Comparison of ENCODE assay signal across 9 cellular contexts in the genomic region with DNA sequence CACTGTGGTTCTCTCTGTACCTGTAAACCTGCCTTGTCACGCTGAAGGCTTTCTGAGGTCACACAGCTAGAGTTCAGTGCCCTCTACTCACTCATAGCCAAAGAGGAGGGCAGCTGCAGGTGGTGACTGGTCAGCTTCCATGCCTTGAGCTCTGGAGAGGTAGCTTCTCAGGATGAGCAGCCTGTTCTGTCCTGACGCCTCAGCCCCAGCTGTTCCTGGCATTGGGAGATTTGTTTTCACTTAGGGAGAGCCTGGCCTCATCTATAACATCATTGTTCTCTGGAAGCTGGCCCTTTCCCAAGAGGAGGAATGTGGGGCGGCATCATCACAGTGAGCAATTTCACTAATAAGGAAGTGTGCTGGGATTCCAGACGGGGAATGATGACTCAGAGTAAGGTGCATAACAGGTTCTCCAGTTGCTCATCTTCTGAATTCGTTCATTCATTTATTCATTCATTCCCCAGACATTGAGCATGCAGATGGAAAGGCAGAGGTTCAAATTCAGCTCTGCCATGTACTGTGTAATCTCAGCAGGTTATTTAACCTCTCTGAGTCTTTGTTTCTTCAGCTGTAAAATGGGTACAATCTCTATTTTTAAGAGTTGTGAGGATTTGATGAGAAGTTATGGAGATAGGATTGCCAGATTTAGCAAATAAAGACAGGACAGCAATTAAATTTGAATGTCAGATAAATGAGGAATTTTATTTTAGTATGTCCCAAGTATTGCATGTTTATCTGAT.
A peak's percentile ranks its signal among the peaks of the same experiment; 100 is the strongest.
DNase-seq lines count a peak whose midpoint lies in the region; ATAC-seq, FAIRE-seq and TF ChIP-seq lines count a peak whose summit lies in the region.
"Had no signal": no experiment of that assay in that cellular context is flagged by ENCODE, and none has a peak within 500 bp of the region (broad histone marks: within the 10 kb centered on the region; RNA-seq: fewer than 3 reads in every experiment).

No MANE protein-coding gene starts in this region.

- H3K9me3 ChIP-seq in SJCRH30 (replicated peaks) = no peaks in the 10 kb centered on the region; the same call in 1 of the 2 replicates

- H3K4me3 Mint-ChIP-seq in HFFc6 = no peak overlapping the region
- no peak overlapping the region for H3K4me3 Mint-ChIP-seq in stimulated activated naive CD8-positive, alpha-beta T cell treated with anti-CD3 and anti-CD28 coated beads, Interleukin-15, amount 100 ng/mL, for 72 hours
- H3K4me3 Mint-ChIP-seq in activated T-helper 1 cell treated with anti-CD3 and anti-CD28 coated beads, Interleukin-12 subunit alpha, Interleukin-12 subunit beta, Interleukin-2, Interleukin-4 antibody, amounts not matched to agents 30 ng/mL and 10 ng/mL and 1 ng/mL, durations not matched to agents 14 hours and 24 hours and 36 hours = no peak overlapping the region
- no peak overlapping the region for H3K4me3 Mint-ChIP-seq in activated CD8-positive, alpha-beta memory T cell treated with anti-CD3 and anti-CD28 coated beads, Interleukin-2, amount 10 ng/mL, durations not matched to agents 7 days and 5 days
- H3K4me3 Mint-ChIP-seq: activated CD4-positive, alpha-beta memory T cell treated with anti-CD3 and anti-CD28 coated beads, Interleukin-2, amount 10 ng/mL, durations not matched to agents 7 days and 5 days had no signal

- H3K4me1 ChIP-seq in SJCRH30 = peaks cover 11% of the 10 kb centered on the region
- peaks cover 34% of the 10 kb centered on the region for H3K4me1 ChIP-seq in foreskin keratinocyte

- H3K36me3 Mint-ChIP-seq in HFFc6 (ENCODE audit: low read depth) = no peaks in the 10 kb centered on the region
- H3K36me3 Mint-ChIP-seq in activated T-helper 1 cell treated with anti-CD3 and anti-CD28 coated beads, Interleukin-12 subunit alpha, Interleukin-12 subunit beta, Interleukin-2, Interleukin-4 antibody, amounts not matched to agents 30 ng/mL and 10 ng/mL and 1 ng/mL, durations not matched to agents 14 hours and 24 hours and 36 hours (ENCODE audit: low read depth) = peaks cover 17% of the 10 kb centered on the region
- peaks cover 6% of the 10 kb centered on the region for H3K36me3 Mint-ChIP-seq in activated CD8-positive, alpha-beta memory T cell treated with anti-CD3 and anti-CD28 coated beads, Interleukin-2, amount 10 ng/mL, durations not matched to agents 7 days and 5 days

- CTCF ChIA-PET in activated CD8-positive, alpha-beta memory T cell treated with anti-CD3 and anti-CD28 coated beads, Interleukin-2, amount 10 ng/mL, durations not matched to agents 7 days and 5 days (lab: Charles Lee) = interaction anchor here (1.1 kb wide), 1 partner anchor 12 kb away, joined by 3 read pairs; no protein-coding TSS in a partner anchor

- intact Hi-C loops in activated T-helper 1 cell treated with anti-CD3 and anti-CD28 coated beads, Interleukin-12 subunit alpha, Interleukin-12 subunit beta, Interleukin-2, Interleukin-4 antibody, amounts not matched to agents 30 ng/mL and 10 ng/mL and 1 ng/mL, durations not matched to agents 14 hours and 24 hours and 36 hours (cut with micrococcal nuclease) = no loop called here

- H3K9me3 Mint-ChIP-seq in HFFc6 = peaks cover 25% of the 10 kb centered on the region
- H3K9me3 Mint-ChIP-seq in stimulated activated naive CD8-positive, alpha-beta T cell treated with anti-CD3 and anti-CD28 coated beads, Interleukin-15, amount 100 ng/mL, for 72 hours = peaks cover 8 to 24% of the 10 kb centered on the region in 2 donors
- H3K9me3 Mint-ChIP-seq in activated T-helper 1 cell treated with anti-CD3 and anti-CD28 coated beads, Interleukin-12 subunit alpha, Interleukin-12 subunit beta, Interleukin-2, Interleukin-4 antibody, amounts not matched to agents 30 ng/mL and 10 ng/mL and 1 ng/mL, durations not matched to agents 14 hours and 24 hours and 36 hours = peaks cover 10% of the 10 kb centered on the region
- peaks cover 8% of the 10 kb centered on the region for H3K9me3 Mint-ChIP-seq in activated CD8-positive, alpha-beta memory T cell treated with anti-CD3 and anti-CD28 coated beads, Interleukin-2, amount 10 ng/mL, durations not matched to agents 7 days and 5 days (ENCODE audit: low read depth)

- no peaks in the 10 kb centered on the region for H3K4me1 Mint-ChIP-seq in HFFc6 (ENCODE audit: low read depth)
- H3K4me1 Mint-ChIP-seq in stimulated activated naive CD8-positive, alpha-beta T cell treated with anti-CD3 and anti-CD28 coated beads, Interleukin-15, amount 100 ng/mL, for 72 hours = peaks cover 84% of the 10 kb centered on the region
- H3K4me1 Mint-ChIP-seq in activated T-helper 1 cell treated with anti-CD3 and anti-CD28 coated beads, Interleukin-12 subunit alpha, Interleukin-12 subunit beta, Interleukin-2, Interleukin-4 antibody, amounts not matched to agents 30 ng/mL and 10 ng/mL and 1 ng/mL, durations not matched to agents 14 hours and 24 hours and 36 hours (ENCODE audit: low read depth) = peaks cover 53% of the 10 kb centered on the region
- peaks cover 21% of the 10 kb centered on the region for H3K4me1 Mint-ChIP-seq in activated CD8-positive, alpha-beta memory T cell treated with anti-CD3 and anti-CD28 coated beads, Interleukin-2, amount 10 ng/mL, durations not matched to agents 7 days and 5 days

- H3K27me3 Mint-ChIP-seq in HFFc6 (ENCODE audit: insufficient read depth) = peaks cover 3% of the 10 kb centered on the region
- no peaks in the 10 kb centered on the region for H3K27me3 Mint-ChIP-seq in stimulated activated naive CD8-positive, alpha-beta T cell treated with anti-CD3 and anti-CD28 coated beads, Interleukin-15, amount 100 ng/mL, for 72 hours
- no peaks in the 10 kb centered on the region for H3K27me3 Mint-ChIP-seq in activated T-helper 1 cell treated with anti-CD3 and anti-CD28 coated beads, Interleukin-12 subunit alpha, Interleukin-12 subunit beta, Interleukin-2, Interleukin-4 antibody, amounts not matched to agents 30 ng/mL and 10 ng/mL and 1 ng/mL, durations not matched to agents 14 hours and 24 hours and 36 hours (ENCODE audit: insufficient read depth)
- H3K27me3 Mint-ChIP-seq in activated CD8-positive, alpha-beta memory T cell treated with anti-CD3 and anti-CD28 coated beads, Interleukin-2, amount 10 ng/mL, durations not matched to agents 7 days and 5 days = peaks cover 5% of the 10 kb centered on the region
- H3K27me3 Mint-ChIP-seq: activated CD4-positive, alpha-beta memory T cell treated with anti-CD3 and anti-CD28 coated beads, Interleukin-2, amount 10 ng/mL, durations not matched to agents 7 days and 5 days had no signal

- H3K27ac ChIP-seq in SJCRH30 (peak overlapping the region; percentile 49), foreskin keratinocyte (peak overlapping the region; percentile 58)

- TF ChIP-seq CTCF in HFFc6 (IDR thresholded peaks at IDR 0.05) = no peak
- TF ChIP-seq CTCF in foreskin keratinocyte (conservative IDR thresholded peaks at IDR 0.05) = no peak
- TF ChIP-seq CTCF in D721Med (IDR thresholded peaks at IDR 0.05; ENCODE audit: insufficient read depth, missing control alignments) = no peak

- peak; percentile 91 for ATAC-seq in foreskin keratinocyte
- ATAC-seq in stimulated activated naive CD8-positive, alpha-beta T cell treated with anti-CD3 and anti-CD28 coated beads, Interleukin-15, amount 100 ng/mL, for 72 hours = no peak
- no peak for ATAC-seq in activated CD8-positive, alpha-beta memory T cell treated with anti-CD3 and anti-CD28 coated beads, Interleukin-2, amount 10 ng/mL, durations not matched to agents 7 days and 5 days

- no peaks in the 10 kb centered on the region for H3K27me3 ChIP-seq in SJCRH30
- no peaks in the 10 kb centered on the region for H3K27me3 ChIP-seq in foreskin keratinocyte

- FAIRE-seq in D721Med (lab: Jason Lieb, UNC) = no peak

- DNase-seq in HFFc6 (peak; percentile 22), SJCRH30 (peak; percentile 88 to 94), foreskin keratinocyte (peak; percentile 97 to 98), superior temporal gyrus (ENCODE audit: extremely low spot score) (peak; percentile 48), D721Med (ENCODE audit: insufficient read length, low spot score) (no peak)
- no peak for DNase-seq in stimulated activated naive CD8-positive, alpha-beta T cell treated with anti-CD3 and anti-CD28 coated beads, Interleukin-15, amount 100 ng/mL, for 72 hours
- DNase-seq in activated T-helper 1 cell treated with anti-CD3 and anti-CD28 coated beads, Interleukin-12 subunit alpha, Interleukin-12 subunit beta, Interleukin-2, Interleukin-4 antibody, amounts not matched to agents 30 ng/mL and 10 ng/mL and 1 ng/mL, durations not matched to agents 14 hours and 24 hours and 36 hours (ENCODE audit: low spot score) = no peak
- DNase-seq in activated CD8-positive, alpha-beta memory T cell treated with anti-CD3 and anti-CD28 coated beads, Interleukin-2, amount 10 ng/mL, durations not matched to agents 7 days and 5 days = no peak
- DNase-seq: activated CD4-positive, alpha-beta memory T cell treated with anti-CD3 and anti-CD28 coated beads, Interleukin-2, amount 10 ng/mL, durations not matched to agents 7 days and 5 days had no signal

- no peak overlapping the region for H3K4me3 ChIP-seq in SJCRH30

- no peaks in the 10 kb centered on the region for H3K36me3 ChIP-seq in SJCRH30

- no peak overlapping the region for H3K27ac Mint-ChIP-seq in HFFc6
- H3K27ac Mint-ChIP-seq in stimulated activated naive CD8-positive, alpha-beta T cell treated with anti-CD3 and anti-CD28 coated beads, Interleukin-15, amount 100 ng/mL, for 72 hours = no peak overlapping the region
- H3K27ac Mint-ChIP-seq in activated T-helper 1 cell treated with anti-CD3 and anti-CD28 coated beads, Interleukin-12 subunit alpha, Interleukin-12 subunit beta, Interleukin-2, Interleukin-4 antibody, amounts not matched to agents 30 ng/mL and 10 ng/mL and 1 ng/mL, durations not matched to agents 14 hours and 24 hours and 36 hours = no peak overlapping the region
- no peak overlapping the region for H3K27ac Mint-ChIP-seq in activated CD8-positive, alpha-beta memory T cell treated with anti-CD3 and anti-CD28 coated beads, Interleukin-2, amount 10 ng/mL, durations not matched to agents 7 days and 5 days
- H3K27ac Mint-ChIP-seq: activated CD4-positive, alpha-beta memory T cell treated with anti-CD3 and anti-CD28 coated beads, Interleukin-2, amount 10 ng/mL, durations not matched to agents 7 days and 5 days had no signal

Comparison
In these comparisons a context has a peak if more than half of its experiments do, and no peak if none do; other contexts are left out.
1. DNase-seq: peak in HFFc6 (single experiment), SJCRH30 (2 of 2), foreskin keratinocyte (2 of 2) and superior temporal gyrus (single experiment); none in stimulated activated naive CD8-positive, alpha-beta T cell treated with anti-CD3 and anti-CD28 coated beads, Interleukin-15, amount 100 ng/mL, for 72 hours (0 of 2), activated T-helper 1 cell treated with anti-CD3 and anti-CD28 coated beads, Interleukin-12 subunit alpha, Interleukin-12 subunit beta, Interleukin-2, Interleukin-4 antibody, amounts not matched to agents 30 ng/mL and 10 ng/mL and 1 ng/mL, durations not matched to agents 14 hours and 24 hours and 36 hours (single experiment), D721Med (single experiment) and activated CD8-positive, alpha-beta memory T cell treated with anti-CD3 and anti-CD28 coated beads, Interleukin-2, amount 10 ng/mL, durations not matched to agents 7 days and 5 days (single experiment).